20 cellular contexts compared by ENCODE assay signal in genomic region chr17:14738652-14738988, GRCh38.
DNase-seq lines count a peak whose midpoint lies in the region; ATAC-seq, FAIRE-seq and TF ChIP-seq lines count a peak whose summit lies in the region.
"Had no signal": no experiment of that assay in that cellular context is flagged by ENCODE, and none has a peak within 500 bp of the region (broad histone marks: within the 10 kb centered on the region; RNA-seq: fewer than 3 reads in every experiment).

No MANE protein-coding gene starts in this region.

- no peak overlapping the region for H3K4me3 ChIP-seq in adrenal gland
- H3K4me3 ChIP-seq in pancreas: no peak overlapping the region
- no peak overlapping the region for H3K4me3 ChIP-seq in SJCRH30
- H3K4me3 ChIP-seq: ovary, thoracic aorta had no signal

- TF ChIP-seq POLR2A in adrenal gland (IDR thresholded peaks at IDR 0.05): no peak

- H3K27me3 ChIP-seq in adrenal gland (no peaks in the 10 kb centered on the region), foreskin keratinocyte (no peaks in the 10 kb centered on the region), pancreas (no peaks in the 10 kb centered on the region), SJCRH30 (no peaks in the 10 kb centered on the region)
- H3K27me3 ChIP-seq: ovary had no signal

- intact Hi-C loops in adrenal gland (cut with DNase I): no loop called here
- intact Hi-C loops in pancreas (cut with DNase I): no loop called here

- no peak for FAIRE-seq in pancreas (lab: Jason Lieb, UNC)
- FAIRE-seq: frontal cortex, TTC549 had no signal

- TF ChIP-seq CTCF in C4-2B (conservative IDR thresholded peaks at IDR 0.05) (no peak), adrenal gland (IDR thresholded peaks at IDR 0.05) (no peak), foreskin keratinocyte (conservative IDR thresholded peaks at IDR 0.05) (no peak), pancreas (IDR thresholded peaks at IDR 0.05) (no peak)

- H3K36me3 ChIP-seq in adrenal gland (replicated peaks in 1 of 2) (no peaks in the 10 kb centered on the region), pancreas (no peaks in the 10 kb centered on the region), SJCRH30 (no peaks in the 10 kb centered on the region)
- H3K36me3 ChIP-seq: ovary, thoracic aorta had no signal

- peak; percentile 3 for ATAC-seq in foreskin keratinocyte
- peak in 3 of 4 donors; percentile 9 to 25 (median 10) for ATAC-seq in pancreas
- no peak for ATAC-seq in HG02610 (IDR thresholded peaks at IDR 0.05; ENCODE audit: unreplicated experiment)

- DNase-seq in adrenal gland (peak in 6 of 7 donors; percentile 18 to 57 (median 32)), foreskin keratinocyte (no peak), pancreas (no peak), NCI-H1930 (lab: John Stamatoyannopoulos, UW) (no peak), SJCRH30 (no peak), NCI-H526 (lab: John Stamatoyannopoulos, UW) (no peak)
- DNase-seq: activated CD4-positive, alpha-beta T cell treated with anti-CD3 and anti-CD28 coated beads for 4 hours; activated gamma-delta T cell treated with Interleukin-2 at 50 U/mL for 16 hours; anterior cingulate cortex; CD4-positive, alpha-beta memory T cell; DMS53; Kasumi-1; NCI-H1105 treated with DMSO at 0.1 percent for 48 hours; ovary; stimulated activated CD4-positive, alpha-beta T cell treated with anti-CD3 and anti-CD28 coated beads, Interleukin-4, amount 100 ng/mL, for 4 hours had no signal

- H3K27ac ChIP-seq in C4-2B (peak overlapping the region; percentile 41; the same call in 1 of the 2 replicates), adrenal gland (peak overlapping the region in 4 of 5 donors; percentile 55 to 86 (median 71)), foreskin keratinocyte (peak overlapping the region; percentile 84), pancreas (peak overlapping the region in 3 of 4 donors; percentile 19 to 71 (median 65)), SJCRH30 (no peak overlapping the region)
- H3K27ac ChIP-seq: ovary, thoracic aorta had no signal

- H3K4me1 ChIP-seq in adrenal gland (replicated peaks in 1 of 2) (peaks cover 12 to 15% of the 10 kb centered on the region in 2 donors), foreskin keratinocyte (peaks cover 25% of the 10 kb centered on the region), pancreas (peaks cover 0 to 17% (median 0%) of the 10 kb centered on the region in 3 donors), SJCRH30 (no peaks in the 10 kb centered on the region)

- no peaks in the 10 kb centered on the region for H3K9me3 ChIP-seq in adrenal gland (replicated peaks in 1 of 3)
- no peaks in the 10 kb centered on the region for H3K9me3 ChIP-seq in pancreas
- no peaks in the 10 kb centered on the region for H3K9me3 ChIP-seq in SJCRH30 (replicated peaks)
- H3K9me3 ChIP-seq: ovary, thoracic aorta had no signal

- 79 to 90% (median 85%) methylated on average over 6 to 7 of the region's 7 CpGs for WGBS in adrenal gland, 4 donors
- 85 to 92% methylated on average over 7 of the region's 7 CpGs for WGBS in pancreas, 2 donors

Comparison
In these comparisons a context has a peak if more than half of its experiments do, and no peak if none do; other contexts are left out.
1. DNase-seq: peak in adrenal gland (6 of 7); none in foreskin keratinocyte (0 of 2), pancreas (0 of 6), NCI-H1930 (0 of 2), SJCRH30 (0 of 2) and NCI-H526 (0 of 2).